ENCODE assay signal across 12 cellular contexts in the genomic region with DNA sequence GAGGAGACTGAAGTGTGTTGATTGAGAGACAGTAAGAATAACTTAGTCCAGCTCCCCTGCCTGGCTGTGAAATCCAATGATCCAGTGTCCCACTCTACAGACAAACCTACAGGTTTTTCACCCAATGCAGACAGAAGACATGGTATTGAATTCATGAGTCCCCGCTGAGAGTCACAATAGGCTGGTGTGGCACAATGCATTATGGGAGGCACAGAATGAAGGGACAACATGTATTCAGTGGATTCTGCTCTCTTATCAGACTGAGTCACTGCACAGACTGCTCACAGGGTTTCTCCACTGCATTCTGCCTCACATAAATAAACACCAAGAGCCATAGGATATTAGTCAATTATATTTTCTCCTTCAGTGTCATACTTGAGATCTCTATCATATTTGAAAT. TPM values are rescaled to one million over a fixed set of nuclear protein-coding genes. Genes with fewer than 3 reads are reported as not detected.
DNase-seq lines count a peak whose midpoint lies in the region; ATAC-seq and TF ChIP-seq lines count a peak whose summit lies in the region.
"Had no signal": no experiment of that assay in that cellular context is flagged by ENCODE, and none has a peak within 500 bp of the region (broad histone marks: within the 10 kb centered on the region; RNA-seq: fewer than 3 reads in every experiment).

No MANE protein-coding gene starts in this region.

- no peak for TF ChIP-seq CTCF in OCI-LY7 (conservative IDR thresholded peaks at IDR 0.05; ENCODE audit: low read length)
- TF ChIP-seq CTCF in esophagus muscularis mucosa (IDR thresholded peaks at IDR 0.05), result no peak
- no peak for TF ChIP-seq CTCF in spleen (IDR thresholded peaks at IDR 0.05 in 8 of 11, conservative IDR thresholded peaks at IDR 0.05 in 3 of 11)
- TF ChIP-seq CTCF in GM13976 (IDR thresholded peaks at IDR 0.05; ENCODE audit: borderline replicate concordance, control extremely low read depth, extremely low read depth, insufficient read depth, missing control alignments), result no peak

- BruUV-seq in OCI-LY7 (replicated peaks; lab: Mats Ljungman, UMichigan), result no TSS peak

- H3K4me3 ChIP-seq in OCI-LY7 (ENCODE audit: low read depth, low read length, poor library complexity, severe bottlenecking) (peak overlapping the region; percentile 6), esophagus muscularis mucosa (no peak overlapping the region), spleen (no peak overlapping the region)

- H4K20me1 ChIP-seq in OCI-LY7 (ENCODE audit: insufficient read depth, low read length), result no peaks in the 10 kb centered on the region

- TF ChIP-seq POLR2A in esophagus muscularis mucosa (IDR thresholded peaks at IDR 0.05; ENCODE audit: low read depth) (no peak), spleen (IDR thresholded peaks at IDR 0.05) (no peak)

- no peak for TF ChIP-seq EP300 in esophagus muscularis mucosa (IDR thresholded peaks at IDR 0.05)

- H3K4me1 ChIP-seq in OCI-LY7 (ENCODE audit: insufficient read depth, low read length, poor library complexity, severe bottlenecking), result peaks cover 100% of the 10 kb centered on the region
- H3K4me1 ChIP-seq in esophagus muscularis mucosa, result no peaks in the 10 kb centered on the region
- H3K4me1 ChIP-seq in spleen, result peaks cover 0 to 33% (median 5%) of the 10 kb centered on the region in 6 donors

- no peaks in the 10 kb centered on the region for H3K9me2 ChIP-seq in OCI-LY7 (ENCODE audit: insufficient read depth, low read length)

- 92% methylated on average over 1 of the region's 1 CpG for WGBS in esophagus muscularis mucosa
- WGBS in spleen, 5 donors, result 81 to 92% (median 90%) methylated on average over 1 of the region's 1 CpG

- CTCF ChIA-PET in OCI-LY7 (lab: Charles Lee; ENCODE audit: unreplicated experiment), result interaction anchor here (0.6 kb wide), 1 partner anchor 160 kb away, joined by 4 read pairs; no protein-coding TSS in a partner anchor

- intact Hi-C loops in OCI-LY7 (cut with micrococcal nuclease; ENCODE audit: unreplicated experiment) (no loop called here), esophagus muscularis mucosa (cut with DNase I) (no loop called here), spleen (cut with DNase I; ENCODE audit: low total_unique reads) (no loop called here)

- H3K4me2 ChIP-seq in OCI-LY7 (ENCODE audit: low read length), result peak overlapping the region; percentile 55

- H3K27ac ChIP-seq in OCI-LY7 (ENCODE audit: low read depth, low read length, poor library complexity, severe bottlenecking) (peak overlapping the region; percentile 85), esophagus muscularis mucosa (replicated peaks in 1 of 4) (no peak overlapping the region), spleen (peak overlapping the region in 5 of 8 donors; percentile 29 to 76 (median 64))

- in situ Hi-C loops in GM13976 (cut with MboI; ENCODE audit: low sequenced_read_pairs, unreplicated experiment), result loop anchor here (10.0 kb wide), 1 partner anchor 167 kb away; no protein-coding TSS in a partner anchor

- H3K36me3 ChIP-seq in OCI-LY7 (ENCODE audit: insufficient read depth, low read length) (peaks cover 20% of the 10 kb centered on the region), esophagus muscularis mucosa (no peaks in the 10 kb centered on the region), spleen (no peaks in the 10 kb centered on the region)

- DNase-seq in NCI-H748 (lab: John Stamatoyannopoulos, UW; ENCODE audit: unreplicated experiment), result peak; percentile 19
- no peak for DNase-seq in NCI-H748 treated with DMSO at 0.1 percent for 48 hours (lab: John Stamatoyannopoulos, UW)
- no peak for DNase-seq in OCI-LY7 (ENCODE audit: low spot score)
- DNase-seq in esophagus muscularis mucosa (ENCODE audit: extremely low spot score), result peak; percentile 68
- no peak for DNase-seq in spleen
- DNase-seq in GM03348 (ENCODE audit: low spot score), result no peak
- DNase-seq in GM13976 (ENCODE audit: low spot score), result no peak
- DNase-seq: activated CD4-positive, alpha-beta memory T cell treated with anti-CD3 and anti-CD28 coated beads, Interleukin-2, amount 10 ng/mL, durations not matched to agents 7 days and 5 days; foreskin melanocyte; naive thymus-derived CD8-positive, alpha-beta T cell; T-helper 17 cell had no signal

- H2AFZ ChIP-seq in OCI-LY7 (ENCODE audit: low read length), result 0 out of 2 replicates have a peak overlapping the region, but pooled peaks have one; percentile 6

- H3K9me3 ChIP-seq in OCI-LY7 (ENCODE audit: low read length) (no peaks in the 10 kb centered on the region), esophagus muscularis mucosa (no peaks in the 10 kb centered on the region), spleen (no peaks in the 10 kb centered on the region)

- peaks cover 75% of the 10 kb centered on the region; the same call in 1 of the 2 replicates for H3K79me2 ChIP-seq in OCI-LY7 (ENCODE audit: insufficient read depth, low read depth, low read length)

- POLR2A ChIA-PET in OCI-LY7 (lab: Charles Lee), result interaction anchor here (0.9 to 2.2 kb wide), 7 partner anchors 9 to 166 kb away, joined by 3 to 7 read pairs (median 4); partner anchors contain the start of gene TOP3B

- H3K27me3 ChIP-seq in esophagus muscularis mucosa (no peaks in the 10 kb centered on the region), spleen (replicated peaks in 1 of 7) (peaks cover 0 to 4% (median 0%) of the 10 kb centered on the region in 7 donors)

- ATAC-seq in HG03442 (IDR thresholded peaks at IDR 0.05; ENCODE audit: unreplicated experiment), result no peak
- ATAC-seq: naive thymus-derived CD8-positive, alpha-beta T cell had no signal

RNA-seq across cellular contexts. Expression of gene TOP3B, which starts 55.2 kb away (rescaled TPM):
- total RNA-seq in OCI-LY7 (2014; rRNA removed; shearing (Covaris generic)), result 65.6 and 82.6 TPM in 2 replicates
- total RNA-seq in OCI-LY7 (2022) (98.7 and 101 TPM in 2 replicates), esophagus muscularis mucosa (10 to 100 TPM; 12.3 to 27.5 (median 20.4) TPM), spleen (10 to 100 TPM; 44.8 to 66.4 (median 55.4) TPM)
- 10 to 100 TPM; 12.6 to 23.5 (median 19.5) TPM for polyA plus RNA-seq in spleen

Comparison
In these comparisons a context has a peak if more than half of its experiments do, and no peak if none do; other contexts are left out.
1. DNase-seq: peak in NCI-H748 (single experiment) and esophagus muscularis mucosa (single experiment); none in NCI-H748 treated with DMSO at 0.1 percent for 48 hours (single experiment), OCI-LY7 (single experiment), spleen (single experiment), GM03348 (single experiment) and GM13976 (single experiment).
2. H3K27ac ChIP-seq: peak in OCI-LY7 (single experiment) and spleen (5 of 8); none in esophagus muscularis mucosa (0 of 4).